ENCODE assay signal across 20 cellular contexts in genomic region chr9:106936680-106937079, GRCh38.
"Had no signal": no experiment of that assay in that cellular context is flagged by ENCODE, and none has a peak within 500 bp of the region (broad histone marks: within the 10 kb centered on the region; RNA-seq: fewer than 3 reads in every experiment).

No MANE protein-coding gene starts in this region.

- H3K9ac ChIP-seq: neural progenitor cell had no signal

- H3K4me3 Mint-ChIP-seq: activated CD4-positive, alpha-beta memory T cell treated with anti-CD3 and anti-CD28 coated beads for 36 hours; activated naive CD8-positive, alpha-beta T cell treated with anti-CD3 and anti-CD28 coated beads for 36 hours; endodermal cell; mesothelial cell of epicardium; naive thymus-derived CD8-positive, alpha-beta T cell; neural progenitor cell had no signal

- H3K4me2 ChIP-seq: neural progenitor cell had no signal

- H3K27ac ChIP-seq: breast epithelium, neural progenitor cell, spleen, thoracic aorta, upper lobe of left lung had no signal

- H3K9me3 ChIP-seq: breast epithelium, spleen, thoracic aorta, upper lobe of left lung had no signal

- H3K4me3 ChIP-seq: breast epithelium, lung, neural progenitor cell, spleen, thoracic aorta, upper lobe of left lung had no signal

- H3K27me3 ChIP-seq: breast epithelium, neural progenitor cell, spleen, upper lobe of left lung had no signal

- H3K4me1 ChIP-seq: breast epithelium, spleen, upper lobe of left lung had no signal

- H3K4me1 Mint-ChIP-seq: activated naive CD8-positive, alpha-beta T cell treated with anti-CD3 and anti-CD28 coated beads for 36 hours; endodermal cell; mesothelial cell of epicardium; neural progenitor cell had no signal

- DNase-seq: activated CD4-positive, alpha-beta memory T cell treated with anti-CD3 and anti-CD28 coated beads for 36 hours; activated CD4-positive, alpha-beta T cell treated with anti-CD3 and anti-CD28 coated beads for 48 hours; activated naive CD4-positive, alpha-beta T cell treated with Interleukin-2 at 50 U/mL for 16 hours; activated naive CD8-positive, alpha-beta T cell treated with anti-CD3 and anti-CD28 coated beads for 36 hours; activated T-cell treated with anti-CD3 and anti-CD28 coated beads, Interleukin-2, amount 50 U/mL, for 48 hours; cerebellar nuclear complex; cortex of kidney; endodermal cell; naive thymus-derived CD8-positive, alpha-beta T cell; retina; spleen; stimulated activated CD4-positive, alpha-beta T cell treated with anti-CD3 and anti-CD28 coated beads, Interleukin-4, amount 100 ng/mL, for 1 hour; stimulated activated naive CD4-positive, alpha-beta T cell; T-helper 2 cell; upper lobe of left lung had no signal

- H3K9me3 Mint-ChIP-seq: activated naive CD8-positive, alpha-beta T cell treated with anti-CD3 and anti-CD28 coated beads for 36 hours; endodermal cell; mesothelial cell of epicardium; neural progenitor cell had no signal

- H2AFZ ChIP-seq: neural progenitor cell had no signal

- H3K36me3 Mint-ChIP-seq: activated CD4-positive, alpha-beta memory T cell treated with anti-CD3 and anti-CD28 coated beads for 36 hours; activated naive CD8-positive, alpha-beta T cell treated with anti-CD3 and anti-CD28 coated beads for 36 hours had no signal

- ATAC-seq: naive thymus-derived CD8-positive, alpha-beta T cell had no signal

- H3K27me3 Mint-ChIP-seq: activated CD4-positive, alpha-beta memory T cell treated with anti-CD3 and anti-CD28 coated beads for 36 hours; activated naive CD8-positive, alpha-beta T cell treated with anti-CD3 and anti-CD28 coated beads for 36 hours had no signal

- H3K27ac Mint-ChIP-seq: activated CD4-positive, alpha-beta memory T cell treated with anti-CD3 and anti-CD28 coated beads for 36 hours; activated naive CD8-positive, alpha-beta T cell treated with anti-CD3 and anti-CD28 coated beads for 36 hours; endodermal cell; mesothelial cell of epicardium; naive thymus-derived CD8-positive, alpha-beta T cell; neural progenitor cell had no signal
